In the genomic region with DNA sequence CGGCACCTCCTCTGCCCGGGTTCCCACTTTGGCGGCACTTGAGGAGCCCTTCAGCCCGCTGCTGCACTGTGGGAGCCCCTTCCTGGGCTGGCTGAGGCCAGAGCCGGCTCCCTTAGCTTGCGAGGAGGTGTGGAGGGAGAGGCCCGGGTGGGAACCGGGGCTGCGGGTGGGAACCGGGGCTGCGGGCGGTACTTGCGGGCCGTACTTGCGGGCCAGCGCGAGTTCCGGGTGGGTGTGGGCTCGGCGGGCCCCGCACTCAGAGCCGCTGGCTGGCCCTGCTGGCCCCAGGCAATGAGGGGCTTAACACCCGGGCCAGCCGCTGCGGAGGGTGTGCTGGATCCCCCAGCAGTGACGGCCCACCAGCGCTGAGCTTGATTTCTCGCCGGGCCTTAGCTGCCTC, we compare ENCODE assay signal across 22 cellular contexts.
"Had no signal": no experiment of that assay in that cellular context is flagged by ENCODE, and none has a peak within 500 bp of the region (broad histone marks: within the 10 kb centered on the region; RNA-seq: fewer than 3 reads in every experiment).

No MANE protein-coding gene starts in this region.

- H3K4me3 Mint-ChIP-seq: dendritic cell treated with granulocyte-macrophage colony-stimulating factor and Interleukin-4, amounts not matched to agents 40 ng/mL and 50 ng/mL, for 4 days; effector memory CD8-positive, alpha-beta T cell; endodermal cell; mesothelial cell of epicardium had no signal

- H3K36me3 Mint-ChIP-seq: mesothelial cell of epicardium had no signal

- H3K9me3 Mint-ChIP-seq: dendritic cell treated with granulocyte-macrophage colony-stimulating factor and Interleukin-4, amounts not matched to agents 40 ng/mL and 50 ng/mL, for 4 days; effector memory CD8-positive, alpha-beta T cell; mesothelial cell of epicardium had no signal

- H3K27me3 Mint-ChIP-seq: dendritic cell treated with granulocyte-macrophage colony-stimulating factor and Interleukin-4, amounts not matched to agents 40 ng/mL and 50 ng/mL, for 4 days; effector memory CD8-positive, alpha-beta T cell had no signal

- H3K27ac Mint-ChIP-seq: dendritic cell treated with granulocyte-macrophage colony-stimulating factor and Interleukin-4, amounts not matched to agents 40 ng/mL and 50 ng/mL, for 4 days; effector memory CD8-positive, alpha-beta T cell; endodermal cell; mesothelial cell of epicardium had no signal

- DNase-seq: colonic mucosa; cortex of kidney; effector CD8-positive, alpha-beta T cell; effector memory CD8-positive, alpha-beta T cell; endodermal cell; erythroblast; esophagus squamous epithelium; foreskin fibroblast; foreskin melanocyte; gastrocnemius medialis; glutamatergic neuron; head of caudate nucleus; heart right ventricle; hippocampal formation; left cardiac atrium; left lung; left ventricle myocardium superior; lower lobe of right lung; mesenchymal stem cell; mucosa of descending colon had no signal

- H3K4me1 Mint-ChIP-seq: endodermal cell, mesothelial cell of epicardium had no signal
